Comparison of ENCODE assay signal across 15 cellular contexts in genomic region chr10:64396105-64396504, GRCh38.
DNase-seq lines count a peak whose midpoint lies in the region; ATAC-seq and TF ChIP-seq lines count a peak whose summit lies in the region.
"Had no signal": no experiment of that assay in that cellular context is flagged by ENCODE, and none has a peak within 500 bp of the region (broad histone marks: within the 10 kb centered on the region; RNA-seq: fewer than 3 reads in every experiment).

No MANE protein-coding gene starts in this region.

- ATAC-seq in sciatic nerve (peak; percentile 30), HG02840 (IDR thresholded peaks at IDR 0.05; ENCODE audit: low FRiP score, unreplicated experiment) (no peak), HG02610 (IDR thresholded peaks at IDR 0.05; ENCODE audit: unreplicated experiment) (no peak)
- ATAC-seq: stimulated activated memory B cell treated with anti-CD40 and anti-IgM and Interleukin-4, amounts not matched to agents 10 μg/mL and 1 μg/mL and 100 μg/mL, for 72 hours had no signal

- no peak overlapping the region for H3K4me2 ChIP-seq in SK-N-SH

- H3K36me3 ChIP-seq in SK-N-SH (replicated peaks in 1 of 2; ENCODE audit: control insufficient read depth in 1 of 2, insufficient read depth in 2 of 2, low read length in 1 of 2), result no peaks in the 10 kb centered on the region
- H3K36me3 ChIP-seq: prostate gland had no signal

- no peaks in the 10 kb centered on the region for H3K9me2 ChIP-seq in SK-N-SH

- CTCF ChIA-PET in SK-N-SH (lab: Yijun Ruan, JAX), result interaction anchor here (0.6 to 0.7 kb wide), 2 partner anchors 119 to 188 kb away, joined by 3 read pairs; no protein-coding TSS in a partner anchor

- no peak for TF ChIP-seq EP300 in SK-N-SH (IDR thresholded peaks at IDR 0.05; ENCODE audit: borderline replicate concordance in 1 of 2, low read depth in 1 of 2, low read length in 1 of 2)

- no peak for TF ChIP-seq RAD21 in SK-N-SH (IDR thresholded peaks at IDR 0.05; ENCODE audit: low read length)

- 0 out of 4 replicates have a peak overlapping the region, but pooled peaks of 1 of the 2 experiments have one; percentile 16 for H3K27ac ChIP-seq in SK-N-SH (ENCODE audit: low read depth in 2 of 2, low read length in 1 of 2)
- H3K27ac ChIP-seq: prostate gland had no signal

- no peaks in the 10 kb centered on the region for H3K27me3 ChIP-seq in SK-N-SH (ENCODE audit: insufficient read depth)

- no peaks in the 10 kb centered on the region for H4K20me1 ChIP-seq in SK-N-SH (ENCODE audit: insufficient read depth)

- H3F3A ChIP-seq in SK-N-SH (replicated peaks; ENCODE audit: insufficient read depth), result no peaks in the 10 kb centered on the region

- peaks cover 0 to 4% of the 10 kb centered on the region in 2 experiments; a peak in 1 of 4 replicates for H3K4me1 ChIP-seq in SK-N-SH (ENCODE audit: control insufficient read depth in 1 of 2, insufficient read depth in 2 of 2, low read depth in 1 of 2, low read length in 1 of 2)
- H3K4me1 ChIP-seq: prostate gland had no signal

- no peaks in the 10 kb centered on the region for H3K9me3 ChIP-seq in SK-N-SH
- H3K9me3 ChIP-seq: prostate gland had no signal

- H3K4me3 ChIP-seq in SK-N-SH (ENCODE audit: low read depth in 2 of 2, low read length in 1 of 2), result no peak overlapping the region
- H3K4me3 ChIP-seq: prostate gland had no signal

- 0 out of 2 replicates have a peak overlapping the region, but pooled peaks have one; percentile 13 for H2AFZ ChIP-seq in SK-N-SH (ENCODE audit: low read depth)

- H3K79me2 ChIP-seq in SK-N-SH (ENCODE audit: insufficient read depth), result no peaks in the 10 kb centered on the region

- intact Hi-C loops in sciatic nerve (cut with DNase I), result no loop called here

- TF ChIP-seq CTCF in SK-N-SH (IDR thresholded peaks at IDR 0.05), result no peak

- DNase-seq in GM04503 (ENCODE audit: low read depth) (peak; percentile 57), SK-N-SH (no peak), fibroblast of the conjunctiva (ENCODE audit: low read depth) (peak; percentile 20), sciatic nerve (ENCODE audit: low spot score) (no peak), cerebellum (ENCODE audit: low spot score) (no peak), ureter (ENCODE audit: low spot score) (no peak)
- DNase-seq: activated CD4-positive, CD25-positive, alpha-beta regulatory T cell treated with anti-CD3 and anti-CD28 coated beads, Interleukin-2, amount 50 U/mL, for 72 hours; activated T-cell treated with anti-CD3 and anti-CD28 coated beads, Interleukin-2, amount 50 U/mL, for 1 hour; CD4-positive, alpha-beta memory T cell; NK-92 treated with Interleukin-12 subunit alpha and Interleukin-12 subunit beta, amount 100 ng/mL, for 24 hours; stimulated activated CD4-positive, alpha-beta T cell treated with anti-CD3 and anti-CD28 coated beads, Interleukin-4, amount 100 ng/mL, for 1 hour had no signal

- no peak overlapping the region for H3K9ac ChIP-seq in SK-N-SH

- POLR2A ChIA-PET in SK-N-SH (lab: Yijun Ruan, JAX), result no interaction called here

TF ChIP-seq in SK-N-SH, 30 proteins besides CTCF, POLR2A, EP300 and RAD21:
- TF ChIP-seq JUND (IDR thresholded peaks at IDR 0.05), result peak; percentile 63
- peak; percentile 71 for TF ChIP-seq FOSL2 (IDR thresholded peaks at IDR 0.05; ENCODE audit: borderline replicate concordance, low read depth)
- no peak for TF ChIP-seq FOXJ3 (CRISPR knock-in tag; IDR thresholded peaks at IDR 0.05)
- TF ChIP-seq MXI1 (IDR thresholded peaks at IDR 0.05; ENCODE audit: low read depth, low read length), result no peak
- peak; percentile 42; the same call in 1 of the 2 replicates for TF ChIP-seq TEAD4 (IDR thresholded peaks at IDR 0.05; ENCODE audit: borderline replicate concordance, insufficient read depth)
- TF ChIP-seq MEF2A (IDR thresholded peaks at IDR 0.05; ENCODE audit: borderline replicate concordance, low read depth), result no peak
- TF ChIP-seq TCF12 (IDR thresholded peaks at IDR 0.05), result 0 out of 2 replicates have a peak, but pooled peaks have one; percentile 9

Comparison
In these comparisons a context has a peak if more than half of its experiments do, and no peak if none do; other contexts are left out.
1. DNase-seq: peak in GM04503 (single experiment) and fibroblast of the conjunctiva (single experiment); none in SK-N-SH (single experiment), sciatic nerve (single experiment), cerebellum (single experiment) and ureter (single experiment).